8 cellular contexts compared by ENCODE assay signal in genomic region chr2:74250189-74250631, GRCh38. TPM values are rescaled to one million over a fixed set of nuclear protein-coding genes. Genes with fewer than 3 reads are reported as not detected.
A peak's percentile ranks its signal among the peaks of the same experiment; 100 is the strongest.
DNase-seq lines count a peak whose midpoint lies in the region; ATAC-seq and TF ChIP-seq lines count a peak whose summit lies in the region.

No MANE protein-coding gene starts in this region.

- WGBS in tibial nerve, 2 donors, result 38 to 39% methylated on average over 10 of the region's 10 CpGs

- peaks cover 7% of the 10 kb centered on the region for H3K4me1 Mint-ChIP-seq in nephron progenitor cell

- TF ChIP-seq POLR2A in tibial nerve (IDR thresholded peaks at IDR 0.05), result no peak

- peaks cover 0 to 10% (median 0%) of the 10 kb centered on the region in 4 donors for H3K4me1 ChIP-seq in tibial nerve

- no peaks in the 10 kb centered on the region for H3K9me3 Mint-ChIP-seq in nephron progenitor cell

- ATAC-seq in HG03025 (IDR thresholded peaks at IDR 0.05; ENCODE audit: low FRiP score, unreplicated experiment), result no peak

- peaks cover 24% of the 10 kb centered on the region for H3K27me3 Mint-ChIP-seq in nephron progenitor cell (ENCODE audit: low read depth, poor library complexity)

- H3K9me3 ChIP-seq in tibial nerve, result no peaks in the 10 kb centered on the region

- H3K36me3 ChIP-seq in tibial nerve, result peaks cover 0 to 64% (median 0%) of the 10 kb centered on the region in 3 donors

- H3K27me3 ChIP-seq in tibial nerve, result no peaks in the 10 kb centered on the region

- no peak overlapping the region for H3K4me3 Mint-ChIP-seq in nephron progenitor cell

- no peak overlapping the region for H3K27ac Mint-ChIP-seq in nephron progenitor cell

- H3K4me3 ChIP-seq in epithelial cell of proximal tubule (ENCODE audit: low read depth, low read length) (no peak overlapping the region), tibial nerve (no peak overlapping the region)

- H3K27ac ChIP-seq in tibial nerve, result no peak overlapping the region

- in situ Hi-C loops in ACHN (cut with HindIII; ENCODE audit: low pct_ligation_motif_present, low pct_unique_long_range_greater_than_20kb, low sequenced_read_pairs), result no loop called here

- DNase-seq in ACHN (peak; percentile 41), NCI-H460 (ENCODE audit: extremely low read depth, low read depth) (peak; percentile 30), epithelial cell of proximal tubule (ENCODE audit: low read depth) (no peak), nephron progenitor cell (peak; percentile 58), tibial nerve (ENCODE audit: low spot score in 2 of 2) (peak in 1 of 2 donors; percentile 25)
- DNase-seq in activated CD8-positive, alpha-beta memory T cell treated with anti-CD3 and anti-CD28 coated beads for 24 hours, result peak; percentile 75

- TF ChIP-seq CTCF in GM12873 (IDR thresholded peaks at IDR 0.05; ENCODE audit: insufficient read depth, low read depth, low read length, missing control alignments) (peak; percentile 82), epithelial cell of proximal tubule (conservative IDR thresholded peaks at IDR 0.05; ENCODE audit: low read depth, low read length) (peak; percentile 88), nephron progenitor cell (IDR thresholded peaks at IDR 0.05) (peak; percentile 85), tibial nerve (IDR thresholded peaks at IDR 0.05) (peak; percentile 63 to 82 (median 72))

- TF ChIP-seq EP300 in tibial nerve (IDR thresholded peaks at IDR 0.05), result no peak

- H3K36me3 Mint-ChIP-seq in nephron progenitor cell (ENCODE audit: low read depth), result peaks cover 7% of the 10 kb centered on the region

RNA-seq across cellular contexts. Expression of gene MTHFD2, which starts 51.8 kb away (rescaled TPM):
- total RNA-seq in NCI-H460 (2014; rRNA removed; shearing (Covaris generic)), result 893 and 898 TPM in 2 replicates
- polyA plus RNA-seq in NCI-H460 (2014; cell fraction: nucleus; rRNA removed), result 401 and 488 TPM in 2 replicates
- total RNA-seq in epithelial cell of proximal tubule (57.0 and 126 TPM in 2 replicates), tibial nerve (10 to 100 TPM; 13.2 to 57.7 (median 25.7) TPM)
